11 cellular contexts compared by ENCODE assay signal in genomic region chr15:28191832-28192231, GRCh38.
A peak's percentile ranks its signal among the peaks of the same experiment; 100 is the strongest.
DNase-seq lines count a peak whose midpoint lies in the region; ATAC-seq, FAIRE-seq and TF ChIP-seq lines count a peak whose summit lies in the region.
"Had no signal": no experiment of that assay in that cellular context is flagged by ENCODE, and none has a peak within 500 bp of the region (broad histone marks: within the 10 kb centered on the region; RNA-seq: fewer than 3 reads in every experiment).

No MANE protein-coding gene starts in this region.

- CTCF ChIA-PET in activated CD8-positive, alpha-beta memory T cell treated with anti-CD3 and anti-CD28 coated beads, Interleukin-2, amount 10 ng/mL, durations not matched to agents 7 days and 5 days (lab: Charles Lee) = no interaction called here

- H3K4me3 ChIP-seq in epithelial cell of proximal tubule (ENCODE audit: low read depth, low read length) = no peak overlapping the region
- H3K4me3 ChIP-seq in mucosa of descending colon = no peak overlapping the region

- peaks cover 4% of the 10 kb centered on the region for H3K4me1 Mint-ChIP-seq in activated CD8-positive, alpha-beta memory T cell treated with anti-CD3 and anti-CD28 coated beads, Interleukin-2, amount 10 ng/mL, durations not matched to agents 7 days and 5 days
- H3K4me1 Mint-ChIP-seq: memory B cell had no signal

- peak; percentile 21 for FAIRE-seq in A204.1 (lab: Jason Lieb, UNC)

- ATAC-seq in mucosa of descending colon (peak; percentile 54), GM19467 (IDR thresholded peaks at IDR 0.05; ENCODE audit: unreplicated experiment) (no peak), GM21423 (IDR thresholded peaks at IDR 0.05; ENCODE audit: unreplicated experiment) (no peak)
- no peak for ATAC-seq in activated CD8-positive, alpha-beta memory T cell treated with anti-CD3 and anti-CD28 coated beads, Interleukin-2, amount 10 ng/mL, durations not matched to agents 7 days and 5 days
- ATAC-seq: CD8-positive, alpha-beta T cell had no signal

- intact Hi-C loops in mucosa of descending colon (cut with DNase I, micrococcal nuclease) = no loop called here

- H3K9me3 Mint-ChIP-seq in activated CD8-positive, alpha-beta memory T cell treated with anti-CD3 and anti-CD28 coated beads, Interleukin-2, amount 10 ng/mL, durations not matched to agents 7 days and 5 days (ENCODE audit: low read depth) = no peaks in the 10 kb centered on the region
- H3K9me3 Mint-ChIP-seq: CD8-positive, alpha-beta T cell had no signal

- H3K36me3 ChIP-seq in mucosa of descending colon (ENCODE audit: low read depth) = no peaks in the 10 kb centered on the region

- no peaks in the 10 kb centered on the region for H3K4me1 ChIP-seq in mucosa of descending colon (ENCODE audit: low read depth)

- peak; percentile 71 for DNase-seq in NCI-H2227 (lab: John Stamatoyannopoulos, UW; ENCODE audit: unreplicated experiment)
- peak; percentile 49 for DNase-seq in epithelial cell of proximal tubule (ENCODE audit: low read depth)
- peak in 2 of 3 donors; percentile 26 to 43 for DNase-seq in mucosa of descending colon
- DNase-seq in SKM-1 (lab: John Stamatoyannopoulos, UW; ENCODE audit: unreplicated experiment) = no peak
- DNase-seq in activated CD8-positive, alpha-beta memory T cell treated with anti-CD3 and anti-CD28 coated beads, Interleukin-2, amount 10 ng/mL, durations not matched to agents 7 days and 5 days = no peak
- DNase-seq: CD8-positive, alpha-beta T cell; NCI-H1930 had no signal

- no peak overlapping the region for H3K27ac Mint-ChIP-seq in activated CD8-positive, alpha-beta memory T cell treated with anti-CD3 and anti-CD28 coated beads, Interleukin-2, amount 10 ng/mL, durations not matched to agents 7 days and 5 days
- H3K27ac Mint-ChIP-seq: CD8-positive, alpha-beta T cell had no signal

- TF ChIP-seq CTCF in epithelial cell of proximal tubule (conservative IDR thresholded peaks at IDR 0.05; ENCODE audit: low read depth, low read length) = peak; percentile 62
- TF ChIP-seq CTCF in mucosa of descending colon (IDR thresholded peaks at IDR 0.05) = no peak

- no peaks in the 10 kb centered on the region for H3K9me3 ChIP-seq in mucosa of descending colon

- peaks cover 25% of the 10 kb centered on the region for H3K36me3 Mint-ChIP-seq in activated CD8-positive, alpha-beta memory T cell treated with anti-CD3 and anti-CD28 coated beads, Interleukin-2, amount 10 ng/mL, durations not matched to agents 7 days and 5 days

- H3K27me3 Mint-ChIP-seq in activated CD8-positive, alpha-beta memory T cell treated with anti-CD3 and anti-CD28 coated beads, Interleukin-2, amount 10 ng/mL, durations not matched to agents 7 days and 5 days = no peaks in the 10 kb centered on the region
- H3K27me3 Mint-ChIP-seq: memory B cell had no signal

- no peak overlapping the region for H3K4me3 Mint-ChIP-seq in activated CD8-positive, alpha-beta memory T cell treated with anti-CD3 and anti-CD28 coated beads, Interleukin-2, amount 10 ng/mL, durations not matched to agents 7 days and 5 days
- H3K4me3 Mint-ChIP-seq: CD8-positive, alpha-beta T cell; memory B cell had no signal

Comparison
In these comparisons a context has a peak if more than half of its experiments do, and no peak if none do; other contexts are left out.
1. DNase-seq: peak in NCI-H2227 (single experiment), epithelial cell of proximal tubule (single experiment) and mucosa of descending colon (2 of 3); none in SKM-1 (single experiment) and activated CD8-positive, alpha-beta memory T cell treated with anti-CD3 and anti-CD28 coated beads, Interleukin-2, amount 10 ng/mL, durations not matched to agents 7 days and 5 days (single experiment).